Comparison of ENCODE assay signal across 8 cellular contexts in genomic region chr7:111029141-111029572, GRCh38.
DNase-seq lines count a peak whose midpoint lies in the region; ATAC-seq lines count a peak whose summit lies in the region.

No MANE protein-coding gene starts in this region.

- no peaks in the 10 kb centered on the region for H3K9me3 Mint-ChIP-seq in activated T-cell treated with anti-CD3 and anti-CD28 coated beads, Interleukin-2, amount 50 U/mL, for 72 hours
- no peaks in the 10 kb centered on the region for H3K9me3 Mint-ChIP-seq in activated T-helper 2 cell treated with anti-CD3 and anti-CD28 coated beads, Interferon-gamma antibody, Interleukin-2, Interleukin-4, amounts not matched to agents 10 μg/mL and 5 μg/mL and 100 μg/mL, durations not matched to agents 14 hours and 24 hours and 36 hours
- no peaks in the 10 kb centered on the region for H3K9me3 Mint-ChIP-seq in stimulated activated naive CD8-positive, alpha-beta T cell treated with anti-CD3 and anti-CD28 coated beads, Interleukin-15, Interleukin-2, amounts not matched to agents 100 ng/mL and 50 ng/mL, for 24 hours

- H3K36me3 Mint-ChIP-seq in activated T-cell treated with anti-CD3 and anti-CD28 coated beads, Interleukin-2, amount 50 U/mL, for 72 hours (ENCODE audit: insufficient read depth in 2 of 2): no peaks in the 10 kb centered on the region
- H3K36me3 Mint-ChIP-seq in activated T-helper 2 cell treated with anti-CD3 and anti-CD28 coated beads, Interferon-gamma antibody, Interleukin-2, Interleukin-4, amounts not matched to agents 10 μg/mL and 5 μg/mL and 100 μg/mL, durations not matched to agents 14 hours and 24 hours and 36 hours (ENCODE audit: low read depth): peaks cover 9% of the 10 kb centered on the region
- no peaks in the 10 kb centered on the region for H3K36me3 Mint-ChIP-seq in stimulated activated naive CD8-positive, alpha-beta T cell treated with anti-CD3 and anti-CD28 coated beads, Interleukin-15, Interleukin-2, amounts not matched to agents 100 ng/mL and 50 ng/mL, for 24 hours (ENCODE audit: low read depth)

- no peak for ATAC-seq in activated T-cell treated with anti-CD3 and anti-CD28 coated beads, Interleukin-2, amount 50 U/mL, for 72 hours (replicated peaks in 1 of 2)
- ATAC-seq in HG03135 (IDR thresholded peaks at IDR 0.05; ENCODE audit: unreplicated experiment): peak; percentile 12
- no peak for ATAC-seq in GM21737 (IDR thresholded peaks at IDR 0.05; ENCODE audit: unreplicated experiment)

- H3K27ac Mint-ChIP-seq in activated T-cell treated with anti-CD3 and anti-CD28 coated beads, Interleukin-2, amount 50 U/mL, for 72 hours: peak overlapping the region; percentile 84
- H3K27ac Mint-ChIP-seq in activated T-helper 2 cell treated with anti-CD3 and anti-CD28 coated beads, Interferon-gamma antibody, Interleukin-2, Interleukin-4, amounts not matched to agents 10 μg/mL and 5 μg/mL and 100 μg/mL, durations not matched to agents 14 hours and 24 hours and 36 hours: peak overlapping the region; percentile 88
- H3K27ac Mint-ChIP-seq in stimulated activated naive CD8-positive, alpha-beta T cell treated with anti-CD3 and anti-CD28 coated beads, Interleukin-15, Interleukin-2, amounts not matched to agents 100 ng/mL and 50 ng/mL, for 24 hours: peak overlapping the region; percentile 98

- no peak for DNase-seq in activated T-cell treated with anti-CD3 and anti-CD28 coated beads, Interleukin-2, amount 50 U/mL, for 72 hours
- no peak for DNase-seq in activated T-cell treated with anti-CD3 and anti-CD28 coated beads, Interleukin-2, amount 50 U/mL, for 1 hour
- DNase-seq in activated T-helper 2 cell treated with anti-CD3 and anti-CD28 coated beads, Interferon-gamma antibody, Interleukin-2, Interleukin-4, amounts not matched to agents 10 μg/mL and 5 μg/mL and 100 μg/mL, durations not matched to agents 14 hours and 24 hours and 36 hours (ENCODE audit: low spot score): no peak
- DNase-seq in NAMALWA (ENCODE audit: low spot score) (no peak), OCI-M2 (lab: John Stamatoyannopoulos, UW; ENCODE audit: unreplicated experiment) (no peak)

- intact Hi-C loops in activated T-helper 2 cell treated with anti-CD3 and anti-CD28 coated beads, Interferon-gamma antibody, Interleukin-2, Interleukin-4, amounts not matched to agents 10 μg/mL and 5 μg/mL and 100 μg/mL, durations not matched to agents 14 hours and 24 hours and 36 hours (cut with micrococcal nuclease): loop anchor here (1.0 to 10.0 kb wide), 7 partner anchors 12 to 254 kb away; no protein-coding TSS in a partner anchor

- H3K4me3 Mint-ChIP-seq in activated T-cell treated with anti-CD3 and anti-CD28 coated beads, Interleukin-2, amount 50 U/mL, for 72 hours: peak overlapping the region; percentile 59 to 63
- H3K4me3 Mint-ChIP-seq in activated T-helper 2 cell treated with anti-CD3 and anti-CD28 coated beads, Interferon-gamma antibody, Interleukin-2, Interleukin-4, amounts not matched to agents 10 μg/mL and 5 μg/mL and 100 μg/mL, durations not matched to agents 14 hours and 24 hours and 36 hours (ENCODE audit: low read depth): peak overlapping the region; percentile 43
- H3K4me3 Mint-ChIP-seq in stimulated activated naive CD8-positive, alpha-beta T cell treated with anti-CD3 and anti-CD28 coated beads, Interleukin-15, Interleukin-2, amounts not matched to agents 100 ng/mL and 50 ng/mL, for 24 hours: peak overlapping the region; percentile 73

- no peaks in the 10 kb centered on the region for H3K27me3 Mint-ChIP-seq in activated T-cell treated with anti-CD3 and anti-CD28 coated beads, Interleukin-2, amount 50 U/mL, for 72 hours (ENCODE audit: low read depth)
- H3K27me3 Mint-ChIP-seq in activated T-helper 2 cell treated with anti-CD3 and anti-CD28 coated beads, Interferon-gamma antibody, Interleukin-2, Interleukin-4, amounts not matched to agents 10 μg/mL and 5 μg/mL and 100 μg/mL, durations not matched to agents 14 hours and 24 hours and 36 hours (ENCODE audit: low read depth): no peaks in the 10 kb centered on the region
- no peaks in the 10 kb centered on the region for H3K27me3 Mint-ChIP-seq in stimulated activated naive CD8-positive, alpha-beta T cell treated with anti-CD3 and anti-CD28 coated beads, Interleukin-15, Interleukin-2, amounts not matched to agents 100 ng/mL and 50 ng/mL, for 24 hours

- H3K4me1 Mint-ChIP-seq in activated T-cell treated with anti-CD3 and anti-CD28 coated beads, Interleukin-2, amount 50 U/mL, for 72 hours (ENCODE audit: low read depth): peaks cover 63% of the 10 kb centered on the region
- H3K4me1 Mint-ChIP-seq in activated T-helper 2 cell treated with anti-CD3 and anti-CD28 coated beads, Interferon-gamma antibody, Interleukin-2, Interleukin-4, amounts not matched to agents 10 μg/mL and 5 μg/mL and 100 μg/mL, durations not matched to agents 14 hours and 24 hours and 36 hours (ENCODE audit: low read depth): peaks cover 58% of the 10 kb centered on the region
- peaks cover 71% of the 10 kb centered on the region for H3K4me1 Mint-ChIP-seq in stimulated activated naive CD8-positive, alpha-beta T cell treated with anti-CD3 and anti-CD28 coated beads, Interleukin-15, Interleukin-2, amounts not matched to agents 100 ng/mL and 50 ng/mL, for 24 hours (ENCODE audit: low read depth)
